1 cellular context compared by ENCODE assay signal in the genomic region with DNA sequence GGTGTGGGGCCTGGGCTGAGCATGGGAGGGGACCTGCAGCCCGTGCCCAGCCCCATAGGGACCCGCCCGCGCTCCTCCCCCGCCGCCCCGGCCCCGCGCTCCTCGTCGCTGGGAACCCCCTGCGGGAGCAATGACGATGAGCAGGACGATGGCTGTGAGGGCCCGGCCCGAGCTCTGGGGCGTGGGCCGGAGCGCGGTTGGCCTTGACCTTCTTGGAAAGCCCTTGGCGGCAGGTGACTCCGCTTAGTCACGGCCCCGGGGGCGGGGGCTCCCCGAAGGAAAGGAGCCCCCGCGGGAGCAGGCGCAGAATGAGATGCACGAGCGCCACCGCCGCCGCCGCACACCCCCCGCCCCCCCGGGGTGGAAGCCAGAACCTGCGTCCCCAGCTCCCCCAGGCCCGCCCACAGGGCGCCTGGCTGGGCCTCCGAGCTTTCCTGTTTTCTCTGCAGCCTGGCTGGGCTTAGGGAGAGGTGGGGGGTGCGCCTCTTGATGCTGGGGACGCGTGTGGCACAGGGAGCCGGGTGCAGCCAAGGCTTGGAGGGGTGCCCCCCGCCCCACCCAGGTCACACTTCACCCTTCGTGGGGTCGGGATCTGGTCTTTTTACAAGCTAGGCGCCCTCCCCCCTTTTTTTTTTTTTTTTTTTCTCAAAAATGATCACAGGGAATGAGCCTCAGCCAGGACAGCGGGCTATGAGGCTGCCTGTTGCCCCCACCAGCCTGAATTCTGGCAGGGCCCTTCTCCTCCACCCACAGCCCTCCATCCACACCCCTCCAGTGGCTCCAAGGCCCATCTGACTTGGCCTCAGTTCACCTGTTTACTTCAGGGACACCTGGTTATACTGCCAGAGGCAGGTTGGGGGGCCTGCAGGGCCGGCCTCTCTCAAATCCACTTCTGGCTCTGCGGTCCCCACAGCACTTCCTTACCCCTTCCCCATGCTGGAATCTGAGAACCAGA.
TF ChIP-seq lines count a peak whose summit lies in the region.

No MANE protein-coding gene starts in this region.

TF ChIP-seq in HepG2, 621 proteins besides CTCF, POLR2A, EP300 and RAD21 (continues in another document):
- 0 out of 2 replicates have a peak, but pooled peaks have one; percentile 51 for TF ChIP-seq CBFB (CRISPR knock-in tag; IDR thresholded peaks at IDR 0.05)
- TF ChIP-seq, protein P1, sequence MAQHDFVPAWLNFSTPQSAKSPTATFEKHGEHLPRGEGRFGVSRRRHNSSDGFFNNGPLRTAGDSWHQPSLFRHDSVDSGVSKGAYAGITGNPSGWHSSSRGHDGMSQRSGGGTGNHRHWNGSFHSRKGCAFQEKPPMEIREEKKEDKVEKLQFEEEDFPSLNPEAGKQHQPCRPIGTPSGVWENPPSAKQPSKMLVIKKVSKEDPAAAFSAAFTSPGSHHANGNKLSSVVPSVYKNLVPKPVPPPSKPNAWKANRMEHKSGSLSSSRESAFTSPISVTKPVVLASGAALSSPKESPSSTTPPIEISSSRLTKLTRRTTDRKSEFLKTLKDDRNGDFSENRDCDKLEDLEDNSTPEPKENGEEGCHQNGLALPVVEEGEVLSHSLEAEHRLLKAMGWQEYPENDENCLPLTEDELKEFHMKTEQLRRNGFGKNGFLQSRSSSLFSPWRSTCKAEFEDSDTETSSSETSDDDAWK (CRISPR knock-in tag; IDR thresholded peaks at IDR 0.05), result no peak
- peak; percentile 77 for TF ChIP-seq NR2C2 (CRISPR knock-in tag; IDR thresholded peaks at IDR 0.05; ENCODE audit: borderline replicate concordance)
- TF ChIP-seq ZNF446 (CRISPR knock-in tag; IDR thresholded peaks at IDR 0.05), result no peak
- no peak for TF ChIP-seq PHF5A (CRISPR knock-in tag; IDR thresholded peaks at IDR 0.05; ENCODE audit: low read depth, unreplicated experiment)
- TF ChIP-seq, protein P2, sequence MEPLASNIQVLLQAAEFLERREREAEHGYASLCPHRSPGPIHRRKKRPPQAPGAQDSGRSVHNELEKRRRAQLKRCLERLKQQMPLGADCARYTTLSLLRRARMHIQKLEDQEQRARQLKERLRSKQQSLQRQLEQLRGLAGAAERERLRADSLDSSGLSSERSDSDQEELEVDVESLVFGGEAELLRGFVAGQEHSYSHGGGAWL (CRISPR knock-in tag; IDR thresholded peaks at IDR 0.05), result 0 out of 2 replicates have a peak, but pooled peaks have one; percentile 58
- TF ChIP-seq SMYD3 (CRISPR knock-in tag; IDR thresholded peaks at IDR 0.05), result no peak
- TF ChIP-seq ZNF841 (CRISPR knock-in tag; IDR thresholded peaks at IDR 0.05; ENCODE audit: borderline replicate concordance), result no peak
- no peak for TF ChIP-seq CEBPG (CRISPR knock-in tag; IDR thresholded peaks at IDR 0.05)
- peak; percentile 48; the same call in 1 of the 2 replicates for TF ChIP-seq ISL2 (CRISPR knock-in tag; IDR thresholded peaks at IDR 0.05)
- TF ChIP-seq, protein P3, sequence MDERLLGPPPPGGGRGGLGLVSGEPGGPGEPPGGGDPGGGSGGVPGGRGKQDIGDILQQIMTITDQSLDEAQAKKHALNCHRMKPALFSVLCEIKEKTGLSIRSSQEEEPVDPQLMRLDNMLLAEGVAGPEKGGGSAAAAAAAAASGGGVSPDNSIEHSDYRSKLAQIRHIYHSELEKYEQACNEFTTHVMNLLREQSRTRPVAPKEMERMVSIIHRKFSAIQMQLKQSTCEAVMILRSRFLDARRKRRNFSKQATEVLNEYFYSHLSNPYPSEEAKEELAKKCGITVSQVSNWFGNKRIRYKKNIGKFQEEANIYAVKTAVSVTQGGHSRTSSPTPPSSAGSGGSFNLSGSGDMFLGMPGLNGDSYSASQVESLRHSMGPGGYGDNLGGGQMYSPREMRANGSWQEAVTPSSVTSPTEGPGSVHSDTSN (CRISPR knock-in tag; IDR thresholded peaks at IDR 0.05), result no peak
- no peak for TF ChIP-seq MTF2 (CRISPR knock-in tag; IDR thresholded peaks at IDR 0.05; ENCODE audit: borderline replicate concordance)
- peak; percentile 66; the same call in 1 of the 2 replicates for TF ChIP-seq ZNF768 (CRISPR knock-in tag; IDR thresholded peaks at IDR 0.05)
- TF ChIP-seq WIZ (CRISPR knock-in tag; IDR thresholded peaks at IDR 0.05), result no peak
- TF ChIP-seq KLF12 (CRISPR knock-in tag; IDR thresholded peaks at IDR 0.05; ENCODE audit: borderline replicate concordance), result 0 out of 2 replicates have a peak, but pooled peaks have one; percentile 51
- TF ChIP-seq, protein P4, sequence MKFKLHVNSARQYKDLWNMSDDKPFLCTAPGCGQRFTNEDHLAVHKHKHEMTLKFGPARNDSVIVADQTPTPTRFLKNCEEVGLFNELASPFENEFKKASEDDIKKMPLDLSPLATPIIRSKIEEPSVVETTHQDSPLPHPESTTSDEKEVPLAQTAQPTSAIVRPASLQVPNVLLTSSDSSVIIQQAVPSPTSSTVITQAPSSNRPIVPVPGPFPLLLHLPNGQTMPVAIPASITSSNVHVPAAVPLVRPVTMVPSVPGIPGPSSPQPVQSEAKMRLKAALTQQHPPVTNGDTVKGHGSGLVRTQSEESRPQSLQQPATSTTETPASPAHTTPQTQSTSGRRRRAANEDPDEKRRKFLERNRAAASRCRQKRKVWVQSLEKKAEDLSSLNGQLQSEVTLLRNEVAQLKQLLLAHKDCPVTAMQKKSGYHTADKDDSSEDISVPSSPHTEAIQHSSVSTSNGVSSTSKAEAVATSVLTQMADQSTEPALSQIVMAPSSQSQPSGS (CRISPR knock-in tag; IDR thresholded peaks at IDR 0.05), result peak; percentile 30; the same call in 1 of the 2 replicates
- no peak for TF ChIP-seq STAT5B (CRISPR knock-in tag; IDR thresholded peaks at IDR 0.05)
- TF ChIP-seq, protein P5, sequence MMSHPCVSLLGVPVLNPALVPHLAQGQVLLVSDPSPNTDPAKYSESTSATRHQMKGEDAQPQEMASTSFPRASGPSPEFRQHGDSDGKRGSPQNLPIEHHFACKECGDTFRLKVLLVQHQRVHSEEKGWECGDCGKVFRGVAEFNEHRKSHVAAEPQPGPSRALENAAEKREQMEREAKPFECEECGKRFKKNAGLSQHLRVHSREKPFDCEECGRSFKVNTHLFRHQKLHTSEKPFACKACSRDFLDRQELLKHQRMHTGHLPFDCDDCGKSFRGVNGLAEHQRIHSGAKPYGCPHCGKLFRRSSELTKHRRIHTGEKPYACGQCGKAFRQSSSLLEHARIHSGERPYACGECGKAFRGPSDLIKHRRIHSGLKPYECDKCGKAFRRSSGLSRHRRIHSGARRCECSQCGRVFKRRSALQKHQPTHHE (CRISPR knock-in tag; IDR thresholded peaks at IDR 0.05; ENCODE audit: borderline replicate concordance), result no peak
- TF ChIP-seq AGO1 (IDR thresholded peaks at IDR 0.05; ENCODE audit: low read depth, low read length, poor library complexity, severe bottlenecking), result no peak
- TF ChIP-seq NFYC (CRISPR knock-in tag; IDR thresholded peaks at IDR 0.05), result no peak
- no peak for TF ChIP-seq PLRG1 (conservative IDR thresholded peaks at IDR 0.05)
- no peak for TF ChIP-seq ZC3H4 (CRISPR knock-in tag; IDR thresholded peaks at IDR 0.05; ENCODE audit: borderline replicate concordance)
- no peak for TF ChIP-seq ZNF292 (CRISPR knock-in tag; IDR thresholded peaks at IDR 0.05; ENCODE audit: borderline replicate concordance, low read depth)
- TF ChIP-seq, protein P6, sequence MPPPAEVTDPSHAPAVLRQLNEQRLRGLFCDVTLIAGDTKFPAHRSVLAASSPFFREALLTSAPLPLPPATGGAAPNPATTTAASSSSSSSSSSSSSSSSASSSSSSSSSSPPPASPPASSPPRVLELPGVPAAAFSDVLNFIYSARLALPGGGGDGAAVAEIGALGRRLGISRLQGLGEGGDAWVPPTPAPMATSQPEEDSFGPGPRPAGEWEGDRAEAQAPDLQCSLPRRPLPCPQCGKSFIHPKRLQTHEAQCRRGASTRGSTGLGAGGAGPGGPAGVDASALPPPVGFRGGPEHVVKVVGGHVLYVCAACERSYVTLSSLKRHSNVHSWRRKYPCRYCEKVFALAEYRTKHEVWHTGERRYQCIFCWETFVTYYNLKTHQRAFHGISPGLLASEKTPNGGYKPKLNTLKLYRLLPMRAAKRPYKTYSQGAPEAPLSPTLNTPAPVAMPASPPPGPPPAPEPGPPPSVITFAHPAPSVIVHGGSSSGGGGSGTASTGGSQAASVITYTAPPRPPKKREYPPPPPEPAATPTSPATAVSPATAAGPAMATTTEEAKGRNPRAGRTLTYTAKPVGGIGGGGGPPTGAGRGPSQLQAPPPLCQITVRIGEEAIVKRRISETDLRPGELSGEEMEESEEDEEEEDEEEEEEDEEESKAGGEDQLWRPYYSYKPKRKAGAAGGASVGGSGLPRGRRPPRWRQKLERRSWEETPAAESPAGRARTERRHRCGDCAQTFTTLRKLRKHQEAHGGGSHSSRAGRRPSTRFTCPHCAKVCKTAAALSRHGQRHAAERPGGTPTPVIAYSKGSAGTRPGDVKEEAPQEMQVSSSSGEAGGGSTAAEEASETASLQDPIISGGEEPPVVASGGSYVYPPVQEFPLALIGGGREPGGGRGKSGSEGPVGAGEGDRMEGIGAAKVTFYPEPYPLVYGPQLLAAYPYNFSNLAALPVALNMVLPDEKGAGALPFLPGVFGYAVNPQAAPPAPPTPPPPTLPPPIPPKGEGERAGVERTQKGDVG (CRISPR knock-in tag; IDR thresholded peaks at IDR 0.05; ENCODE audit: borderline replicate concordance), result no peak
- peak; percentile 51; the same call in 1 of the 2 replicates for TF ChIP-seq CREB1 (IDR thresholded peaks at IDR 0.05)
- TF ChIP-seq CREB1 (CRISPR knock-in tag; IDR thresholded peaks at IDR 0.05), result no peak
- peak; percentile 93 for TF ChIP-seq ERF (CRISPR knock-in tag; IDR thresholded peaks at IDR 0.05)
- no peak for TF ChIP-seq RORA (CRISPR knock-in tag; IDR thresholded peaks at IDR 0.05)
- no peak for TF ChIP-seq ZNF337 (CRISPR knock-in tag; IDR thresholded peaks at IDR 0.05; ENCODE audit: borderline replicate concordance, low read depth)
- no peak for TF ChIP-seq ZNF670 (CRISPR knock-in tag; IDR thresholded peaks at IDR 0.05; ENCODE audit: borderline replicate concordance)
- no peak for TF ChIP-seq ZSCAN12 (CRISPR knock-in tag; IDR thresholded peaks at IDR 0.05)
- TF ChIP-seq, protein P7, sequence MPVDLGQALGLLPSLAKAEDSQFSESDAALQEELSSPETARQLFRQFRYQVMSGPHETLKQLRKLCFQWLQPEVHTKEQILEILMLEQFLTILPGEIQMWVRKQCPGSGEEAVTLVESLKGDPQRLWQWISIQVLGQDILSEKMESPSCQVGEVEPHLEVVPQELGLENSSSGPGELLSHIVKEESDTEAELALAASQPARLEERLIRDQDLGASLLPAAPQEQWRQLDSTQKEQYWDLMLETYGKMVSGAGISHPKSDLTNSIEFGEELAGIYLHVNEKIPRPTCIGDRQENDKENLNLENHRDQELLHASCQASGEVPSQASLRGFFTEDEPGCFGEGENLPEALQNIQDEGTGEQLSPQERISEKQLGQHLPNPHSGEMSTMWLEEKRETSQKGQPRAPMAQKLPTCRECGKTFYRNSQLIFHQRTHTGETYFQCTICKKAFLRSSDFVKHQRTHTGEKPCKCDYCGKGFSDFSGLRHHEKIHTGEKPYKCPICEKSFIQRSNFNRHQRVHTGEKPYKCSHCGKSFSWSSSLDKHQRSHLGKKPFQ (CRISPR knock-in tag; IDR thresholded peaks at IDR 0.05; ENCODE audit: insufficient replicate concordance), result peak; percentile 77
- TF ChIP-seq, protein P8, sequence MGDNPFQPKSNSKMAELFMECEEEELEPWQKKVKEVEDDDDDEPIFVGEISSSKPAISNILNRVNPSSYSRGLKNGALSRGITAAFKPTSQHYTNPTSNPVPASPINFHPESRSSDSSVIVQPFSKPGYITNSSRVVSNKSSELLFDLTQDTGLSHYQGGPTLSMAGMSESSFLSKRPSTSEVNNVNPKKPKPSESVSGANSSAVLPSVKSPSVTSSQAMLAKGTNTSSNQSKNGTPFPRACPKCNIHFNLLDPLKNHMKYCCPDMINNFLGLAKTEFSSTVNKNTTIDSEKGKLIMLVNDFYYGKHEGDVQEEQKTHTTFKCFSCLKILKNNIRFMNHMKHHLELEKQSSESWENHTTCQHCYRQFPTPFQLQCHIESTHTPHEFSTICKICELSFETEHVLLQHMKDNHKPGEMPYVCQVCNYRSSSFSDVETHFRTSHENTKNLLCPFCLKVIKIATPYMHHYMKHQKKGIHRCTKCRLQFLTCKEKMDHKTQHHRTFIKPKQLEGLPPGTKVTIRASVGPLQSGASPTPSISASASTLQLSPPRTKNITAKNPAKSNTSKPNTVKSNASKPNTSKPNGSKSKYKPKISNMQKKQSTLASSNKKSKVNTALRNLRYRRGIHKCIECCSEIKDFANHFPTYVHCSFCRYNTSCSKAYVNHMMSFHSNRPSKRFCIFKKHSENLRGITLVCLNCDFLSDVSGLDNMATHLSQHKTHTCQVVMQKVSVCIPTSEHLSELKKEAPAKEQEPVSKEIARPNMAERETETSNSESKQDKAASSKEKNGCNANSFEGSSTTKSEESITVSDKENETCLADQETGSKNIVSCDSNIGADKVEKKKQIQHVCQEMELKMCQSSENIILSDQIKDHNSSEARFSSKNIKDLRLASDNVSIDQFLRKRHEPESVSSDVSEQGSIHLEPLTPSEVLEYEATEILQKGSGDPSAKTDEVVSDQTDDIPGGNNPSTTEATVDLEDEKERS (CRISPR knock-in tag; IDR thresholded peaks at IDR 0.05), result no peak
- TF ChIP-seq, protein P9, sequence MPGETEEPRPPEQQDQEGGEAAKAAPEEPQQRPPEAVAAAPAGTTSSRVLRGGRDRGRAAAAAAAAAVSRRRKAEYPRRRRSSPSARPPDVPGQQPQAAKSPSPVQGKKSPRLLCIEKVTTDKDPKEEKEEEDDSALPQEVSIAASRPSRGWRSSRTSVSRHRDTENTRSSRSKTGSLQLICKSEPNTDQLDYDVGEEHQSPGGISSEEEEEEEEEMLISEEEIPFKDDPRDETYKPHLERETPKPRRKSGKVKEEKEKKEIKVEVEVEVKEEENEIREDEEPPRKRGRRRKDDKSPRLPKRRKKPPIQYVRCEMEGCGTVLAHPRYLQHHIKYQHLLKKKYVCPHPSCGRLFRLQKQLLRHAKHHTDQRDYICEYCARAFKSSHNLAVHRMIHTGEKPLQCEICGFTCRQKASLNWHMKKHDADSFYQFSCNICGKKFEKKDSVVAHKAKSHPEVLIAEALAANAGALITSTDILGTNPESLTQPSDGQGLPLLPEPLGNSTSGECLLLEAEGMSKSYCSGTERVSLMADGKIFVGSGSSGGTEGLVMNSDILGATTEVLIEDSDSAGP (CRISPR knock-in tag; IDR thresholded peaks at IDR 0.05; ENCODE audit: borderline replicate concordance), result no peak
